Comparison of ENCODE assay signal across 11 cellular contexts in genomic region chr3:114221165-114221880, GRCh38. TPM values are rescaled to one million over a fixed set of nuclear protein-coding genes. Genes with fewer than 3 reads are reported as not detected.
DNase-seq lines count a peak whose midpoint lies in the region; ATAC-seq and TF ChIP-seq lines count a peak whose summit lies in the region.
"Had no signal": no experiment of that assay in that cellular context is flagged by ENCODE, and none has a peak within 500 bp of the region (broad histone marks: within the 10 kb centered on the region; RNA-seq: fewer than 3 reads in every experiment).

No MANE protein-coding gene starts in this region.

- peaks cover 47% of the 10 kb centered on the region for H3K36me3 Mint-ChIP-seq in activated T-helper 2 cell treated with anti-CD3 and anti-CD28 coated beads, Interferon-gamma antibody, Interleukin-2, Interleukin-4, amounts not matched to agents 10 μg/mL and 5 μg/mL and 100 μg/mL, durations not matched to agents 14 hours and 24 hours and 36 hours (ENCODE audit: low read depth)
- peaks cover 22% of the 10 kb centered on the region for H3K36me3 Mint-ChIP-seq in natural killer cell

- no peak for TF ChIP-seq CTCF in natural killer cell (IDR thresholded peaks at IDR 0.05)

- H3K4me3 Mint-ChIP-seq in activated T-helper 2 cell treated with anti-CD3 and anti-CD28 coated beads, Interferon-gamma antibody, Interleukin-2, Interleukin-4, amounts not matched to agents 10 μg/mL and 5 μg/mL and 100 μg/mL, durations not matched to agents 14 hours and 24 hours and 36 hours (ENCODE audit: low read depth): peak overlapping the region; percentile 11
- H3K4me3 Mint-ChIP-seq in natural killer cell: peak overlapping the region; percentile 37

- DNase-seq in T follicular helper cell (ENCODE audit: low read depth) (peak; percentile 32), natural killer cell (peak; percentile 39), OCI-M2 (lab: John Stamatoyannopoulos, UW; ENCODE audit: unreplicated experiment) (no peak), nucleus accumbens (lab: John Stamatoyannopoulos, UW) (no peak), putamen (ENCODE audit: low spot score) (no peak), hippocampal formation (lab: John Stamatoyannopoulos, UW) (no peak)
- peak; percentile 57 for DNase-seq in activated T-helper 2 cell treated with anti-CD3 and anti-CD28 coated beads, Interferon-gamma antibody, Interleukin-2, Interleukin-4, amounts not matched to agents 10 μg/mL and 5 μg/mL and 100 μg/mL, durations not matched to agents 14 hours and 24 hours and 36 hours (ENCODE audit: low spot score)
- DNase-seq: DND-41, PC-3, uterus had no signal

- H3K27me3 Mint-ChIP-seq in activated T-helper 2 cell treated with anti-CD3 and anti-CD28 coated beads, Interferon-gamma antibody, Interleukin-2, Interleukin-4, amounts not matched to agents 10 μg/mL and 5 μg/mL and 100 μg/mL, durations not matched to agents 14 hours and 24 hours and 36 hours (ENCODE audit: low read depth): no peaks in the 10 kb centered on the region
- H3K27me3 Mint-ChIP-seq in natural killer cell (ENCODE audit: low read depth in 2 of 2): no peaks in the 10 kb centered on the region

- peaks cover 64% of the 10 kb centered on the region for H3K4me1 Mint-ChIP-seq in activated T-helper 2 cell treated with anti-CD3 and anti-CD28 coated beads, Interferon-gamma antibody, Interleukin-2, Interleukin-4, amounts not matched to agents 10 μg/mL and 5 μg/mL and 100 μg/mL, durations not matched to agents 14 hours and 24 hours and 36 hours (ENCODE audit: low read depth)
- peaks cover 62 to 69% of the 10 kb centered on the region in 2 donors for H3K4me1 Mint-ChIP-seq in natural killer cell

- ATAC-seq in GM19035 (IDR thresholded peaks at IDR 0.05; ENCODE audit: unreplicated experiment) (peak; percentile 39), natural killer cell (peak; percentile 50 to 71 (median 50))
- ATAC-seq: PC-3 had no signal

- peaks cover 28% of the 10 kb centered on the region for H3K9me3 Mint-ChIP-seq in activated T-helper 2 cell treated with anti-CD3 and anti-CD28 coated beads, Interferon-gamma antibody, Interleukin-2, Interleukin-4, amounts not matched to agents 10 μg/mL and 5 μg/mL and 100 μg/mL, durations not matched to agents 14 hours and 24 hours and 36 hours
- H3K9me3 Mint-ChIP-seq in natural killer cell: peaks cover 2 to 6% of the 10 kb centered on the region in 2 donors

- peak overlapping the region; percentile 91 for H3K27ac Mint-ChIP-seq in activated T-helper 2 cell treated with anti-CD3 and anti-CD28 coated beads, Interferon-gamma antibody, Interleukin-2, Interleukin-4, amounts not matched to agents 10 μg/mL and 5 μg/mL and 100 μg/mL, durations not matched to agents 14 hours and 24 hours and 36 hours
- H3K27ac Mint-ChIP-seq in natural killer cell: peak overlapping the region in 1 of 2 donors; percentile 94

- intact Hi-C loops in activated T-helper 2 cell treated with anti-CD3 and anti-CD28 coated beads, Interferon-gamma antibody, Interleukin-2, Interleukin-4, amounts not matched to agents 10 μg/mL and 5 μg/mL and 100 μg/mL, durations not matched to agents 14 hours and 24 hours and 36 hours (cut with micrococcal nuclease): loop anchor here (1.0 to 5.0 kb wide), 2 partner anchors 22 to 274 kb away; partner anchors contain the start of gene ZDHHC23
- intact Hi-C loops in natural killer cell (cut with micrococcal nuclease): loop anchor here (5.0 kb wide), 2 partner anchors 51 to 116 kb away; no protein-coding TSS in a partner anchor

RNA-seq across cellular contexts. Expression of gene ZNF80, which starts 16.1 kb away (rescaled TPM):
- total RNA-seq in activated T-helper 2 cell treated with anti-CD3 and anti-CD28 coated beads, Interferon-gamma antibody, Interleukin-2, Interleukin-4, amounts not matched to agents 10 μg/mL and 5 μg/mL and 100 μg/mL, durations not matched to agents 14 hours and 24 hours and 36 hours: 0.64 and 0.74 TPM in 2 replicates
- total RNA-seq in natural killer cell: 1 to 10 TPM in 2 of 3 donors, under 1 TPM in 1; 0.48 to 2.3 (median 2.1) TPM
- total RNA-seq: PC-3, uterus had no signal

RNA-seq across cellular contexts. Expression of gene DRD3, which starts 42.5 kb away (rescaled TPM):
- 0.11 TPM in 1 of 2 replicates, not detected in the other for total RNA-seq in activated T-helper 2 cell treated with anti-CD3 and anti-CD28 coated beads, Interferon-gamma antibody, Interleukin-2, Interleukin-4, amounts not matched to agents 10 μg/mL and 5 μg/mL and 100 μg/mL, durations not matched to agents 14 hours and 24 hours and 36 hours
- not detected for total RNA-seq in natural killer cell
- total RNA-seq: PC-3, uterus had no signal

Comparison
In these comparisons a context has a peak if more than half of its experiments do, and no peak if none do; other contexts are left out.
1. DNase-seq: peak in T follicular helper cell (single experiment), activated T-helper 2 cell treated with anti-CD3 and anti-CD28 coated beads, Interferon-gamma antibody, Interleukin-2, Interleukin-4, amounts not matched to agents 10 μg/mL and 5 μg/mL and 100 μg/mL, durations not matched to agents 14 hours and 24 hours and 36 hours (single experiment) and natural killer cell (single experiment); none in OCI-M2 (single experiment), nucleus accumbens (0 of 56), putamen (single experiment) and hippocampal formation (0 of 2).